In genomic region chr2:167964650-167965404, GRCh38 we compare ENCODE assay signal across 12 cellular contexts.
DNase-seq lines count a peak whose midpoint lies in the region; ATAC-seq and TF ChIP-seq lines count a peak whose summit lies in the region.
"Had no signal": no experiment of that assay in that cellular context is flagged by ENCODE, and none has a peak within 500 bp of the region (broad histone marks: within the 10 kb centered on the region; RNA-seq: fewer than 3 reads in every experiment).

No MANE protein-coding gene starts in this region.

- in situ Hi-C loops in GM13977 (cut with MboI; ENCODE audit: low pct_unique_long_range_greater_than_20kb, low sequenced_read_pairs, unreplicated experiment): no loop called here

- intact Hi-C loops in heart left ventricle (cut with DNase I) (loop anchor here in 9 of 10 donors (2.0 to 10.0 kb wide), 4 partner anchors 147 to 154 kb away; no protein-coding TSS in a partner anchor), stomach (cut with DNase I; ENCODE audit: low total_unique reads) (loop anchor here (10.0 kb wide), 1 partner anchor 150 kb away; no protein-coding TSS in a partner anchor)

- WGBS in heart left ventricle, 4 donors: 50 to 74% (median 71%) methylated on average over 5 of the region's 5 CpGs
- 57 to 79% (median 64%) methylated on average over 5 of the region's 5 CpGs for WGBS in stomach, 5 donors

- H3K27me3 ChIP-seq in heart left ventricle (no peaks in the 10 kb centered on the region), stomach (no peaks in the 10 kb centered on the region)

- H3K9me3 ChIP-seq in heart left ventricle: no peaks in the 10 kb centered on the region
- no peaks in the 10 kb centered on the region for H3K9me3 ChIP-seq in stomach

- DNase-seq in A172 (ENCODE audit: low spot score) (peak; percentile 11), GM13977 (ENCODE audit: low spot score) (peak; percentile 4), SK-N-DZ (ENCODE audit: low spot score) (peak; percentile 11), heart left ventricle (no peak), stomach (no peak)
- DNase-seq in activated CD4-positive, alpha-beta T cell treated with anti-CD3 and anti-CD28 coated beads, Interleukin-2, amount 50 U/mL, for 4 hours: no peak
- DNase-seq in effector CD4-positive, alpha-beta T cell: no peak
- no peak for DNase-seq in stimulated activated CD8-positive, alpha-beta memory T cell treated with anti-CD3 and anti-CD28 coated beads, Interleukin-4, amount 100 ng/mL, for 48 hours
- DNase-seq: activated naive CD4-positive, alpha-beta T cell treated with anti-CD3 and anti-CD28 coated beads for 36 hours; foreskin melanocyte; naive thymus-derived CD4-positive, alpha-beta T cell; NCI-H1436 treated with DMSO at 0.1 percent for 48 hours had no signal

- TF ChIP-seq CTCF in GM13977 (IDR thresholded peaks at IDR 0.05; ENCODE audit: extremely low read depth, insufficient read depth, missing control alignments): peak; percentile 23
- peak in 8 of 12 donors; percentile 9 to 47 (median 29) for TF ChIP-seq CTCF in heart left ventricle (IDR thresholded peaks at IDR 0.05)
- TF ChIP-seq CTCF in stomach (IDR thresholded peaks at IDR 0.05): peak in 2 of 7 experiments; percentile 25 to 36

- TF ChIP-seq EP300 in stomach (IDR thresholded peaks at IDR 0.05): no peak

- H3K4me3 ChIP-seq in heart left ventricle: no peak overlapping the region
- H3K4me3 ChIP-seq in stomach: no peak overlapping the region

- no peak for TF ChIP-seq POLR2A in heart left ventricle (IDR thresholded peaks at IDR 0.05)
- no peak for TF ChIP-seq POLR2A in stomach (IDR thresholded peaks at IDR 0.05)

- peaks cover 0 to 22% (median 4%) of the 10 kb centered on the region in 9 donors for H3K36me3 ChIP-seq in heart left ventricle
- peaks cover 11 to 31% (median 22%) of the 10 kb centered on the region in 4 donors for H3K36me3 ChIP-seq in stomach

- H3K27ac ChIP-seq in heart left ventricle: no peak overlapping the region
- H3K27ac ChIP-seq in stomach: no peak overlapping the region

- peak in 2 of 4 donors; percentile 15 to 67 for ATAC-seq in heart left ventricle
- ATAC-seq: naive thymus-derived CD4-positive, alpha-beta T cell had no signal

- H3K4me1 ChIP-seq in heart left ventricle: peaks cover 0 to 4% (median 0%) of the 10 kb centered on the region in 12 donors
- peaks cover 0 to 22% (median 4%) of the 10 kb centered on the region in 4 donors for H3K4me1 ChIP-seq in stomach

Comparison
In these comparisons a context has a peak if more than half of its experiments do, and no peak if none do; other contexts are left out.
1. DNase-seq: peak in A172 (single experiment), GM13977 (single experiment) and SK-N-DZ (single experiment); none in heart left ventricle (0 of 5), stomach (single experiment), activated CD4-positive, alpha-beta T cell treated with anti-CD3 and anti-CD28 coated beads, Interleukin-2, amount 50 U/mL, for 4 hours (0 of 2), effector CD4-positive, alpha-beta T cell (single experiment) and stimulated activated CD8-positive, alpha-beta memory T cell treated with anti-CD3 and anti-CD28 coated beads, Interleukin-4, amount 100 ng/mL, for 48 hours (single experiment).